8 cellular contexts compared by ENCODE assay signal in genomic region chr12:14365294-14366210, GRCh38.
DNase-seq lines count a peak whose midpoint lies in the region; ATAC-seq and FAIRE-seq lines count a peak whose summit lies in the region.

A gene with protein sequence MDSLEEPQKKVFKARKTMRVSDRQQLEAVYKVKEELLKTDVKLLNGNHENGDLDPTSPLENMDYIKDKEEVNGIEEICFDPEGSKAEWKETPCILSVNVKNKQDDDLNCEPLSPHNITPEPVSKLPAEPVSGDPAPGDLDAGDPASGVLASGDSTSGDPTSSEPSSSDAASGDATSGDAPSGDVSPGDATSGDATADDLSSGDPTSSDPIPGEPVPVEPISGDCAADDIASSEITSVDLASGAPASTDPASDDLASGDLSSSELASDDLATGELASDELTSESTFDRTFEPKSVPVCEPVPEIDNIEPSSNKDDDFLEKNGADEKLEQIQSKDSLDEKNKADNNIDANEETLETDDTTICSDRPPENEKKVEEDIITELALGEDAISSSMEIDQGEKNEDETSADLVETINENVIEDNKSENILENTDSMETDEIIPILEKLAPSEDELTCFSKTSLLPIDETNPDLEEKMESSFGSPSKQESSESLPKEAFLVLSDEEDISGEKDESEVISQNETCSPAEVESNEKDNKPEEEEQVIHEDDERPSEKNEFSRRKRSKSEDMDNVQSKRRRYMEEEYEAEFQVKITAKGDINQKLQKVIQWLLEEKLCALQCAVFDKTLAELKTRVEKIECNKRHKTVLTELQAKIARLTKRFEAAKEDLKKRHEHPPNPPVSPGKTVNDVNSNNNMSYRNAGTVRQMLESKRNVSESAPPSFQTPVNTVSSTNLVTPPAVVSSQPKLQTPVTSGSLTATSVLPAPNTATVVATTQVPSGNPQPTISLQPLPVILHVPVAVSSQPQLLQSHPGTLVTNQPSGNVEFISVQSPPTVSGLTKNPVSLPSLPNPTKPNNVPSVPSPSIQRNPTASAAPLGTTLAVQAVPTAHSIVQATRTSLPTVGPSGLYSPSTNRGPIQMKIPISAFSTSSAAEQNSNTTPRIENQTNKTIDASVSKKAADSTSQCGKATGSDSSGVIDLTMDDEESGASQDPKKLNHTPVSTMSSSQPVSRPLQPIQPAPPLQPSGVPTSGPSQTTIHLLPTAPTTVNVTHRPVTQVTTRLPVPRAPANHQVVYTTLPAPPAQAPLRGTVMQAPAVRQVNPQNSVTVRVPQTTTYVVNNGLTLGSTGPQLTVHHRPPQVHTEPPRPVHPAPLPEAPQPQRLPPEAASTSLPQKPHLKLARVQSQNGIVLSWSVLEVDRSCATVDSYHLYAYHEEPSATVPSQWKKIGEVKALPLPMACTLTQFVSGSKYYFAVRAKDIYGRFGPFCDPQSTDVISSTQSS (plus strand): TSS chr12:14365682. CDS start chr12:14423916, 58,234 bp downstream.

- ATAC-seq in GM19025 (IDR thresholded peaks at IDR 0.05; ENCODE audit: low read depth, unreplicated experiment) (peak; percentile 56), HG03342 (IDR thresholded peaks at IDR 0.05; ENCODE audit: unreplicated experiment) (peak; percentile 65)

- peak; percentile 99 for DNase-seq in AG20443 (ENCODE audit: low spot score)
- peak; percentile 98 for DNase-seq in NCI-H510A (lab: John Stamatoyannopoulos, UW)
- peak; percentile 95 for DNase-seq in activated CD4-positive, alpha-beta T cell treated with anti-CD3 and anti-CD28 coated beads for 48 hours
- peak; percentile 99 for DNase-seq in kidney tubule cell (ENCODE audit: low spot score)
- peak; percentile 86 to 93 (median 90) for DNase-seq in stimulated activated CD4-positive, alpha-beta T cell treated with anti-CD3 and anti-CD28 coated beads, Interleukin-1b, Interleukin-23, amount 100 ng/mL, for 24 hours (ENCODE audit: low read depth in 4 of 4, low spot score in 1 of 4)

- FAIRE-seq in colon (lab: Jason Lieb, UNC): peak; percentile 93

Comparison
In these comparisons a context has a peak if more than half of its experiments do, and no peak if none do; other contexts are left out.
1. Peak in every context shown above with its lines: DNase-seq and ATAC-seq.